In the genomic region with DNA sequence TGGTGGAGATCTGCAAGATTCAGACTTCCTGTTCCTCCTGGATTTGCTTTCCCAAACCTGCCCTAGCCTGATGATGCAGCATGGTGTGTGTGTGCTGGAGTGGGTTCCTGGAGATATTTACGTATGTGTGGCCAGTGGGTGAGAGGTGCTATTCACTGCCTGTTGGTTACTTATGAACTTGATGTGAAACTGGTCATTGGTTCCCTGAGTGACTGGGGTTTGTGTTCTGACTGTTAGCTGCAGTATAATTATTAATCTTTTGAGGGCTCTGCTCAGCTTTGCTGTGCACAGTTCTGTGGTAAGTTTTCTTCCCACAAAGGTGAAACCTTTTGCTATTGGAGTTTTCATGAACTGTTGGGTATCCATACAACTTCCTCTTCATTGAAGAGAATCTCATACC, we compare ENCODE assay signal across 12 cellular contexts.
DNase-seq lines count a peak whose midpoint lies in the region; ATAC-seq lines count a peak whose summit lies in the region.
"Had no signal": no experiment of that assay in that cellular context is flagged by ENCODE, and none has a peak within 500 bp of the region (broad histone marks: within the 10 kb centered on the region; RNA-seq: fewer than 3 reads in every experiment).

No MANE protein-coding gene starts in this region.

- DNase-seq in kidney glomerular epithelial cell (lab: John Stamatoyannopoulos, UW) (peak; percentile 86), HCEC 1CT (no peak), NCI-H1105 (lab: John Stamatoyannopoulos, UW) (no peak)
- no peak for DNase-seq in effector memory CD8-positive, alpha-beta T cell
- no peak for DNase-seq in T-helper 2 cell treated with Interferon-gamma antibody and Interleukin-4, amounts not matched to agents 5 μg/mL and 100 μg/mL, for 36 hours (ENCODE audit: low spot score)
- DNase-seq: activated CD8-positive, alpha-beta T cell treated with anti-CD3 and anti-CD28 coated beads, Interleukin-2, amount 10 ng/mL, durations not matched to agents 7 days and 5 days; effector CD4-positive, alpha-beta T cell; NCI-H1436; sigmoid colon had no signal

- H3K27ac Mint-ChIP-seq in effector memory CD8-positive, alpha-beta T cell: no peak overlapping the region
- no peak overlapping the region for H3K27ac Mint-ChIP-seq in T-helper 2 cell treated with Interferon-gamma antibody and Interleukin-4, amounts not matched to agents 5 μg/mL and 100 μg/mL, for 36 hours
- H3K27ac Mint-ChIP-seq: activated CD8-positive, alpha-beta T cell treated with anti-CD3 and anti-CD28 coated beads, Interleukin-2, amount 10 ng/mL, durations not matched to agents 7 days and 5 days had no signal

- ATAC-seq in GM18873 (IDR thresholded peaks at IDR 0.05; ENCODE audit: low FRiP score, unreplicated experiment) (peak; percentile 100), GM21619 (IDR thresholded peaks at IDR 0.05; ENCODE audit: unreplicated experiment) (peak; percentile 98), HG03103 (IDR thresholded peaks at IDR 0.05; ENCODE audit: low read depth, unreplicated experiment) (peak; percentile 84)
- ATAC-seq in effector memory CD8-positive, alpha-beta T cell (replicated peaks): no peak
- ATAC-seq: activated CD8-positive, alpha-beta T cell treated with anti-CD3 and anti-CD28 coated beads, Interleukin-2, amount 10 ng/mL, durations not matched to agents 7 days and 5 days had no signal

- H3K36me3 Mint-ChIP-seq in effector memory CD8-positive, alpha-beta T cell (ENCODE audit: insufficient read depth): no peaks in the 10 kb centered on the region
- no peaks in the 10 kb centered on the region for H3K36me3 Mint-ChIP-seq in T-helper 2 cell treated with Interferon-gamma antibody and Interleukin-4, amounts not matched to agents 5 μg/mL and 100 μg/mL, for 36 hours (ENCODE audit: low read depth)

- no peaks in the 10 kb centered on the region for H3K9me3 Mint-ChIP-seq in effector memory CD8-positive, alpha-beta T cell
- no peaks in the 10 kb centered on the region for H3K9me3 Mint-ChIP-seq in T-helper 2 cell treated with Interferon-gamma antibody and Interleukin-4, amounts not matched to agents 5 μg/mL and 100 μg/mL, for 36 hours

- no peaks in the 10 kb centered on the region for H3K27me3 Mint-ChIP-seq in effector memory CD8-positive, alpha-beta T cell
- H3K27me3 Mint-ChIP-seq in T-helper 2 cell treated with Interferon-gamma antibody and Interleukin-4, amounts not matched to agents 5 μg/mL and 100 μg/mL, for 36 hours (ENCODE audit: low read depth): no peaks in the 10 kb centered on the region

- no peaks in the 10 kb centered on the region for H3K4me1 Mint-ChIP-seq in effector memory CD8-positive, alpha-beta T cell (ENCODE audit: low read depth in 2 of 2)
- H3K4me1 Mint-ChIP-seq in T-helper 2 cell treated with Interferon-gamma antibody and Interleukin-4, amounts not matched to agents 5 μg/mL and 100 μg/mL, for 36 hours (ENCODE audit: low read depth): no peaks in the 10 kb centered on the region

- H3K4me3 Mint-ChIP-seq in effector memory CD8-positive, alpha-beta T cell: no peak overlapping the region
- H3K4me3 Mint-ChIP-seq in T-helper 2 cell treated with Interferon-gamma antibody and Interleukin-4, amounts not matched to agents 5 μg/mL and 100 μg/mL, for 36 hours: no peak overlapping the region
- H3K4me3 Mint-ChIP-seq: activated CD8-positive, alpha-beta T cell treated with anti-CD3 and anti-CD28 coated beads, Interleukin-2, amount 10 ng/mL, durations not matched to agents 7 days and 5 days had no signal
